Comparison of ENCODE assay signal across 8 cellular contexts in the genomic region with DNA sequence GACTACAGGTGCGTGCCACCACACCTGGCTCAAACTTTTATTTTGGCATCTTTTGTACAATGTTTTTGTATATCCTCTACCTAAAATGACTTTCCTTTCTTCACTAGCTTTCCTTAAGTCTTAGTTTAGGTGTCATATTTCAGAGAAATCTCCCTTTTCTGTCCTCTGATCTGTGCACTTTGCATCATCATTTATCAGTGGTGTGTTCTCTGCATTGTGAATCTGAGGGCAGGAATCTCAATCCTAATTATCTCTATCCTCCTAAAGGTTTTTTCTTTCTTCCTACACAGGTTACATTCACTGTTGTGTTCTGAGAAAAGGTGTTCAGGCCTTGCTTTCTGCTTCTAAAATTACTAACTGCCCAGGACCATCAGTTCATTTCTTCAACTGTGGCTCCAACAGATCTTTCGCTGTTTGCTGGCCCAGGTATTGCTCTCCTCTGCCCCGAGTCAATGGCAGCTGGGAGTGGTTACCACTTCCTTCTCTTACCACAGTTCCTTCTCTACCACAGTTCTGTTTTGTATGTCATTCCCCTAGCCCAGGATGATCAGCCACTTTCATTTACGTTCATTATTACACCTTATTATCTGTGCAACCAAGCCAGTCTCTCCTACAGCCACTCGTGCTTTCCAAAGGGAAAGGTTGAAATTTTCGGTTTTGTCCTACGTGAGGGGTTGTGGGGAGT. TPM values are rescaled to one million over a fixed set of nuclear protein-coding genes. Genes with fewer than 3 reads are reported as not detected.
DNase-seq lines count a peak whose midpoint lies in the region; ATAC-seq, FAIRE-seq and TF ChIP-seq lines count a peak whose summit lies in the region.
"Had no signal": no experiment of that assay in that cellular context is flagged by ENCODE, and none has a peak within 500 bp of the region (broad histone marks: within the 10 kb centered on the region; RNA-seq: fewer than 3 reads in every experiment).

No MANE protein-coding gene starts in this region.

- ATAC-seq in GM19328 (IDR thresholded peaks at IDR 0.05; ENCODE audit: unreplicated experiment) (peak; percentile 98), HG03064 (IDR thresholded peaks at IDR 0.05; ENCODE audit: low read depth, unreplicated experiment) (peak; percentile 98), heart right ventricle (peak in 6 of 8 donors; percentile 34 to 47 (median 40)), SK-N-SH treated with all-trans-retinoic acid at 6 μM for 48 hours (no peak)

- WGBS in heart right ventricle, 2 donors, result 89 to 90% methylated on average over 7 of the region's 7 CpGs

- H3K27me3 ChIP-seq in heart right ventricle, result no peaks in the 10 kb centered on the region
- H3K27me3 ChIP-seq: SJSA1 had no signal

- DNase-seq in T-helper 22 cell (ENCODE audit: low read depth), result peak; percentile 34
- no peak for DNase-seq in heart right ventricle
- DNase-seq in dermis blood vessel endothelial cell, result no peak
- no peak for DNase-seq in D721Med (ENCODE audit: insufficient read length, low spot score)

- FAIRE-seq in D721Med (lab: Jason Lieb, UNC), result no peak

- intact Hi-C loops in heart right ventricle (cut with DNase I), result no loop called here

- no peaks in the 10 kb centered on the region for H3K9me3 ChIP-seq in heart right ventricle
- H3K9me3 ChIP-seq: SJSA1 had no signal

- TF ChIP-seq CTCF in heart right ventricle (IDR thresholded peaks at IDR 0.05) (no peak), D721Med (IDR thresholded peaks at IDR 0.05; ENCODE audit: insufficient read depth, missing control alignments) (no peak)

- H3K4me1 ChIP-seq in heart right ventricle, result peaks cover 4 to 76% (median 56%) of the 10 kb centered on the region in 9 donors
- H3K4me1 ChIP-seq: SJSA1 had no signal

- H3K4me3 ChIP-seq in heart right ventricle, result peak overlapping the region in 1 of 10 donors; percentile 23
- H3K4me3 ChIP-seq: SJSA1 had no signal

- peak overlapping the region in 1 of 10 donors; percentile 77 for H3K27ac ChIP-seq in heart right ventricle
- H3K27ac ChIP-seq: SJSA1 had no signal

- no peaks in the 10 kb centered on the region for H3K36me3 ChIP-seq in heart right ventricle
- H3K36me3 ChIP-seq: SJSA1 had no signal

TF ChIP-seq in SK-N-SH treated with all-trans-retinoic acid at 6 μM for 48 hours, 23 proteins besides CTCF, POLR2A, EP300 and RAD21:
- TF ChIP-seq RARB (CRISPR knock-in tag; IDR thresholded peaks at IDR 0.05) (no peak), PPARA (CRISPR knock-in tag; IDR thresholded peaks at IDR 0.05; ENCODE audit: borderline replicate concordance) (no peak), ARNTL (CRISPR knock-in tag; IDR thresholded peaks at IDR 0.05; ENCODE audit: borderline replicate concordance, low read depth) (no peak), ZNF70 (CRISPR knock-in tag; IDR thresholded peaks at IDR 0.05) (no peak)

RNA-seq across cellular contexts. Expression of gene TGFBR1, which starts 14.0 kb away (rescaled TPM):
- 10 to 100 TPM; 10.7 to 25.4 (median 15.0) TPM for total RNA-seq in heart right ventricle
- 1 to 10 TPM; 4.9 to 5.9 TPM for polyA plus RNA-seq in heart right ventricle
- 17.0 and 18.4 TPM in 2 replicates for total RNA-seq in dermis blood vessel endothelial cell
